Comparison of ENCODE assay signal across 31 cellular contexts in the genomic region with DNA sequence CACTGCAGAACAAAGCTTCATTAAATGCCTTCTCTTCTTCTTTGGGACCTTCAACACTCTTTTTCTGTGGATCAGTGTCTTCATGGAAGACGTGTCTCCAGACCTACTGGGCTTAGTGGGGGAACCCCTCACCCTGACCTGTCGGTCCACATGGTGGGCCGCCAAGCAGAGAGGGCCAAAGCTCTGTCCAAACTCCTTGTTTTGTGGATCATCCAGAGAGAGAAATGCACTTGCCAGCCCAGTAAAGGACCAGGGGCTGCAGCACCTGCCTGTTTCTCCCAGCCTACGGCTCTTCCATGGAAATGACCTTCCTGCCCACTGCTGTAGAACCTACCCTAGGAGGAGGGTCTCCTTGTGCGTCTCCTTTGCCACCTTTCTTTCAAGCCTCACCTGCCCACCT. TPM values are rescaled to one million over a fixed set of nuclear protein-coding genes. Genes with fewer than 3 reads are reported as not detected.
"Had no signal": no experiment of that assay in that cellular context is flagged by ENCODE, and none has a peak within 500 bp of the region (broad histone marks: within the 10 kb centered on the region; RNA-seq: fewer than 3 reads in every experiment).

No MANE protein-coding gene starts in this region.

- FAIRE-seq: TTC549 had no signal

- H3K36me3 ChIP-seq: cardiac muscle cell, Peyer's patch had no signal

- H3K4me1 ChIP-seq: Peyer's patch had no signal

- DNase-seq: activated CD4-positive, alpha-beta T cell treated with anti-CD3 and anti-CD28 coated beads, Interleukin-2, amount 10 ng/mL, durations not matched to agents 24 days and 14 days; activated CD4-positive, alpha-beta T cell treated with anti-CD3 and anti-CD28 coated beads, Interleukin-2, amount 50 U/mL, for 4 hours; activated CD8-positive, alpha-beta T cell treated with anti-CD3 and anti-CD28 coated beads for 36 hours; activated effector memory CD4-positive, alpha-beta T cell treated with anti-CD3 and anti-CD28 coated beads, Interleukin-2, amount 50 U/mL, for 16 hours; activated naive CD4-positive, alpha-beta T cell; activated naive CD4-positive, alpha-beta T cell treated with anti-CD3 and anti-CD28 coated beads, Interleukin-2, amount 50 U/mL, for 16 hours; activated naive CD8-positive, alpha-beta T cell treated with anti-CD3 and anti-CD28 coated beads for 36 hours; activated T-cell treated with anti-CD3 and anti-CD28 coated beads, Interleukin-2, amount 50 U/mL, for 1 hour; activated T-cell treated with anti-CD3 and anti-CD28 coated beads, Interleukin-2, amount 50 U/mL, for 72 hours; amniotic stem cell; aorta; MM.1S; MV-4-11; NCI-H1092; NCI-H1436 treated with DMSO at 0.1 percent for 48 hours; NCI-H1694 treated with DMSO at 0.1 percent for 48 hours; NCI-H2029; NCI-H345; NCI-H524 treated with DMSO at 0.1 percent for 48 hours; PC-3; RPMI8226; SHP77 treated with DMSO at 0.1 percent for 48 hours; SK-N-SH had no signal

- H3K27ac ChIP-seq: cardiac muscle cell, KMS-11, Peyer's patch, SJSA1 had no signal

- H3K36me3 Mint-ChIP-seq: activated naive CD8-positive, alpha-beta T cell treated with anti-CD3 and anti-CD28 coated beads for 36 hours had no signal

- H3K4me3 Mint-ChIP-seq: activated CD4-positive, alpha-beta T cell treated with anti-CD3 and anti-CD28 coated beads, Interleukin-2, amount 10 ng/mL, durations not matched to agents 24 days and 14 days; activated CD8-positive, alpha-beta T cell treated with anti-CD3 and anti-CD28 coated beads for 36 hours; activated naive CD8-positive, alpha-beta T cell treated with anti-CD3 and anti-CD28 coated beads for 36 hours; activated T-cell treated with anti-CD3 and anti-CD28 coated beads, Interleukin-2, amount 50 U/mL, for 72 hours; activated T-helper 17 cell treated with anti-CD3 and anti-CD28 coated beads, Interleukin-2, amount 50 U/mL, for 72 hours; T-helper 1 cell treated with Interleukin-12 subunit alpha and Interleukin-12 subunit beta and Interleukin-4 antibody, amounts not matched to agents 30 μg/mL and 1 μg/mL, for 36 hours; T-helper 2 cell treated with Interferon-gamma antibody and Interleukin-4, amounts not matched to agents 5 μg/mL and 100 μg/mL, for 36 hours had no signal

- H3K27me3 Mint-ChIP-seq: activated naive CD8-positive, alpha-beta T cell treated with anti-CD3 and anti-CD28 coated beads for 36 hours had no signal

- H3K4me3 ChIP-seq: cardiac muscle cell, Peyer's patch, SJSA1 had no signal

- H3K27ac Mint-ChIP-seq: activated CD4-positive, alpha-beta T cell treated with anti-CD3 and anti-CD28 coated beads, Interleukin-2, amount 10 ng/mL, durations not matched to agents 24 days and 14 days; activated CD8-positive, alpha-beta T cell treated with anti-CD3 and anti-CD28 coated beads for 36 hours; activated naive CD8-positive, alpha-beta T cell treated with anti-CD3 and anti-CD28 coated beads for 36 hours; activated T-cell treated with anti-CD3 and anti-CD28 coated beads, Interleukin-2, amount 50 U/mL, for 72 hours; activated T-helper 17 cell treated with anti-CD3 and anti-CD28 coated beads, Interleukin-2, amount 50 U/mL, for 72 hours; T-helper 1 cell treated with Interleukin-12 subunit alpha and Interleukin-12 subunit beta and Interleukin-4 antibody, amounts not matched to agents 30 μg/mL and 1 μg/mL, for 36 hours; T-helper 2 cell treated with Interferon-gamma antibody and Interleukin-4, amounts not matched to agents 5 μg/mL and 100 μg/mL, for 36 hours had no signal

- H3K9me3 ChIP-seq: Peyer's patch, SJSA1, SK-N-SH had no signal

- H3K4me2 ChIP-seq: KMS-11, SK-N-SH had no signal

- H3K9ac ChIP-seq: KMS-11, SK-N-SH had no signal

- H3K4me1 Mint-ChIP-seq: activated CD4-positive, alpha-beta T cell treated with anti-CD3 and anti-CD28 coated beads, Interleukin-2, amount 10 ng/mL, durations not matched to agents 24 days and 14 days; activated naive CD8-positive, alpha-beta T cell treated with anti-CD3 and anti-CD28 coated beads for 36 hours; activated T-helper 17 cell treated with anti-CD3 and anti-CD28 coated beads, Interleukin-2, amount 50 U/mL, for 72 hours had no signal

- H3K27me3 ChIP-seq: cardiac muscle cell, Peyer's patch, SJSA1 had no signal

- ATAC-seq: activated CD8-positive, alpha-beta T cell treated with anti-CD3 and anti-CD28 coated beads for 36 hours; activated T-cell treated with anti-CD3 and anti-CD28 coated beads, Interleukin-2, amount 50 U/mL, for 72 hours; activated T-helper 17 cell treated with anti-CD3 and anti-CD28 coated beads, Interleukin-2, amount 50 U/mL, for 72 hours; PC-3 had no signal

- H3K9me3 Mint-ChIP-seq: activated CD4-positive, alpha-beta T cell treated with anti-CD3 and anti-CD28 coated beads, Interleukin-2, amount 10 ng/mL, durations not matched to agents 24 days and 14 days; activated CD8-positive, alpha-beta T cell treated with anti-CD3 and anti-CD28 coated beads for 36 hours; activated naive CD8-positive, alpha-beta T cell treated with anti-CD3 and anti-CD28 coated beads for 36 hours; activated T-cell treated with anti-CD3 and anti-CD28 coated beads, Interleukin-2, amount 50 U/mL, for 72 hours; activated T-helper 17 cell treated with anti-CD3 and anti-CD28 coated beads, Interleukin-2, amount 50 U/mL, for 72 hours; T-helper 1 cell treated with Interleukin-12 subunit alpha and Interleukin-12 subunit beta and Interleukin-4 antibody, amounts not matched to agents 30 μg/mL and 1 μg/mL, for 36 hours; T-helper 2 cell treated with Interferon-gamma antibody and Interleukin-4, amounts not matched to agents 5 μg/mL and 100 μg/mL, for 36 hours had no signal

RNA-seq across cellular contexts. Expression of a gene that starts 25.9 kb away (rescaled TPM):
- total RNA-seq: activated CD4-positive, alpha-beta T cell treated with anti-CD3 and anti-CD28 coated beads, Interleukin-2, amount 10 ng/mL, durations not matched to agents 24 days and 14 days had no signal
